Comparison of ENCODE assay signal across 22 cellular contexts in the genomic region with DNA sequence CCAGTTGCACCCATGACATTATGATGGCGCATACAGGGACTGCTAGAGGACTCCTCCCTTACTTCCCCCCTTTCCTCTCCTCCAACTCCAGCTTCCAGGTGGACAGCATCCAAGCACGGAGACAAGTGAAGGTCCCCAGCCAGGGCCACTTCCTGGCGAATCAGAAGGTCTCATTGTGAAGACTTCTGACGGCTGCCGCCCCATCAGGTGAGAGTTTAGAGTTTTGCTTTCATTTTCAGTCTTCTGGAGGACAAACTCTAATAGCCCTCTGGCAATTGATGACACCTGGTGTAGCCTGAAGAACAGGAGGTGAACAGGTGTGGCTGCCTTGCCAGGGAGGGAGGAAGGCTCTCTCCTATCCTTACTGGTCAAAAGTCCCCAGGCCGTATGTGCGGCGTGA.
DNase-seq lines count a peak whose midpoint lies in the region; TF ChIP-seq lines count a peak whose summit lies in the region.
"Had no signal": no experiment of that assay in that cellular context is flagged by ENCODE, and none has a peak within 500 bp of the region (broad histone marks: within the 10 kb centered on the region; RNA-seq: fewer than 3 reads in every experiment).

No MANE protein-coding gene starts in this region.

- no peak for TF ChIP-seq CTCF in GM12865 (IDR thresholded peaks at IDR 0.05; ENCODE audit: insufficient read depth, low read depth, low read length, missing control alignments)

- H2AFZ ChIP-seq in neuronal stem cell (ENCODE audit: low read length), result no peak overlapping the region

- no peak overlapping the region for H4K8ac ChIP-seq in neuronal stem cell (ENCODE audit: low read depth, low read length)

- no peaks in the 10 kb centered on the region for H3K79me1 ChIP-seq in neuronal stem cell (ENCODE audit: low read depth, low read length)

- H3K4me3 ChIP-seq in GM12865 (ENCODE audit: low read depth, low read length), result no peak overlapping the region
- no peak overlapping the region for H3K4me3 ChIP-seq in neuronal stem cell (ENCODE audit: low read length in 2 of 2)
- H3K4me3 ChIP-seq: MG63 had no signal

- H3K27ac Mint-ChIP-seq in immature natural killer cell, result no peak overlapping the region
- H3K27ac Mint-ChIP-seq: CD14-positive monocyte had no signal

- no peak overlapping the region for H3K27ac ChIP-seq in neuronal stem cell (replicated peaks; ENCODE audit: low read length)
- H3K27ac ChIP-seq: HL-60 had no signal

- H3K36me3 ChIP-seq in neuronal stem cell (replicated peaks in 1 of 2; ENCODE audit: control insufficient read depth in 2 of 2, insufficient read depth in 2 of 2, low read length in 2 of 2), result no peaks in the 10 kb centered on the region
- H3K36me3 ChIP-seq: MG63 had no signal

- H3K4me1 Mint-ChIP-seq in immature natural killer cell, result no peaks in the 10 kb centered on the region

- peaks cover 4 to 33% (median 16%) of the 10 kb centered on the region in 6 donors for H3K9me3 Mint-ChIP-seq in immature natural killer cell

- H3K27me3 ChIP-seq in neuronal stem cell (ENCODE audit: control insufficient read depth in 3 of 3, insufficient read depth in 3 of 3, low read depth in 1 of 3, low read length in 3 of 3), result peaks cover 0 to 3% (median 0%) of the 10 kb centered on the region in 3 experiments
- H3K27me3 ChIP-seq: MG63 had no signal

- no peak overlapping the region for H3K23ac ChIP-seq in neuronal stem cell (ENCODE audit: low read depth, low read length, poor library complexity)

- no peak overlapping the region for H2BK5ac ChIP-seq in neuronal stem cell (ENCODE audit: low read length)

- H2AK5ac ChIP-seq in neuronal stem cell (ENCODE audit: low read depth, low read length), result no peak overlapping the region

- peak overlapping the region; percentile 73 for H2BK120ac ChIP-seq in neuronal stem cell (ENCODE audit: low read depth, low read length)

- no peak overlapping the region for H4K91ac ChIP-seq in neuronal stem cell (ENCODE audit: low read depth, low read length, poor library complexity)

- peaks cover 0 to 2% (median 1%) of the 10 kb centered on the region in 3 donors for H3K27me3 Mint-ChIP-seq in immature natural killer cell (ENCODE audit: low read depth in 3 of 3)

- intact Hi-C loops in head of caudate nucleus (cut with DNase I), result no loop called here

- H3K36me3 Mint-ChIP-seq in immature natural killer cell, result peaks cover 0 to 4% (median 0%) of the 10 kb centered on the region in 3 donors
- H3K36me3 Mint-ChIP-seq: CD14-positive monocyte had no signal

- H2BK12ac ChIP-seq in neuronal stem cell (ENCODE audit: low read length), result no peak overlapping the region

- H3K14ac ChIP-seq in neuronal stem cell (ENCODE audit: low read length), result no peak overlapping the region

- H3K4ac ChIP-seq in neuronal stem cell (ENCODE audit: low read length), result no peak overlapping the region

- H2BK15ac ChIP-seq in neuronal stem cell (ENCODE audit: low read length), result no peak overlapping the region

- H3K9me3 ChIP-seq in neuronal stem cell (replicated peaks in 1 of 2; ENCODE audit: control insufficient read depth in 2 of 2, insufficient read depth in 1 of 2, low read depth in 1 of 2, low read length in 2 of 2), result no peaks in the 10 kb centered on the region
- H3K9me3 ChIP-seq: MG63 had no signal

- H3K4me2 ChIP-seq in neuronal stem cell (ENCODE audit: insufficient read depth, low read length, poor library complexity, severe bottlenecking), result no peak overlapping the region

- no peak overlapping the region for H3K18ac ChIP-seq in neuronal stem cell (ENCODE audit: low read length)

- H3K9ac ChIP-seq in neuronal stem cell (ENCODE audit: low read depth, low read length, poor library complexity), result no peak overlapping the region

- no CpG with 5 or more reads among the region's 8 CpGs for WGBS in neuronal stem cell (ENCODE audit: extremely low coverage in 2 of 2, insufficient read length in 2 of 2, insufficient replicate concordance in 1 of 2), 2 donors

- no peaks in the 10 kb centered on the region for H3K4me1 ChIP-seq in neuronal stem cell (ENCODE audit: control insufficient read depth in 2 of 2, insufficient read depth in 1 of 2, low read depth in 1 of 2, low read length in 2 of 2)

- DNase-seq in NCI-H2029 (lab: John Stamatoyannopoulos, UW) (peak; percentile 34), NCI-H2029 treated with DMSO at 0.1 percent for 48 hours (lab: John Stamatoyannopoulos, UW) (no peak), GM12865 (ENCODE audit: low read depth) (peak; percentile 25), NCI-H69 (lab: John Stamatoyannopoulos, UW) (peak; percentile 8), neuronal stem cell (ENCODE audit: low spot score) (no peak), T-helper 2 cell (no peak), immature natural killer cell (no peak), head of caudate nucleus (no peak)
- DNase-seq: 8988T; DMS 273 treated with DMSO at 0.1 percent for 48 hours; GF-D8; IMR-90; MG63; NCI-H1105; NCI-H1694 treated with DMSO at 0.1 percent for 48 hours; NCI-H226; NCI-H526; NK-92 treated with Interleukin-12 subunit alpha and Interleukin-12 subunit beta, amount 100 ng/mL, for 24 hours; SHP77 treated with DMSO at 0.1 percent for 48 hours; T-helper 1 cell had no signal

- no peak overlapping the region for H3K4me3 Mint-ChIP-seq in immature natural killer cell
- H3K4me3 Mint-ChIP-seq: CD14-positive monocyte had no signal

Comparison
In these comparisons a context has a peak if more than half of its experiments do, and no peak if none do; other contexts are left out.
1. DNase-seq: peak in NCI-H2029 (single experiment), GM12865 (single experiment) and NCI-H69 (single experiment); none in NCI-H2029 treated with DMSO at 0.1 percent for 48 hours (single experiment), neuronal stem cell (single experiment), T-helper 2 cell (0 of 5), immature natural killer cell (0 of 3) and head of caudate nucleus (0 of 42).